Comparison of ENCODE assay signal across 16 cellular contexts in genomic region chr11:33060271-33060670, GRCh38. TPM values are rescaled to one million over a fixed set of nuclear protein-coding genes. Genes with fewer than 3 reads are reported as not detected.
DNase-seq lines count a peak whose midpoint lies in the region; ATAC-seq lines count a peak whose summit lies in the region.
"Had no signal": no experiment of that assay in that cellular context is flagged by ENCODE, and none has a peak within 500 bp of the region (broad histone marks: within the 10 kb centered on the region; RNA-seq: fewer than 3 reads in every experiment).

No MANE protein-coding gene starts in this region.

- no peak overlapping the region for H2AK5ac ChIP-seq in mesendoderm (ENCODE audit: low read length)

- H3K36me3 ChIP-seq in mesendoderm (ENCODE audit: control insufficient read depth, insufficient read depth, low read length) = peaks cover 5% of the 10 kb centered on the region

- no CpG with 5 or more reads among the region's 3 CpGs for WGBS in mesendoderm (ENCODE audit: extremely low coverage, insufficient coverage, low lambda C conversion rate)

- peaks cover 6% of the 10 kb centered on the region for H3K36me3 Mint-ChIP-seq in T-helper 17 cell (ENCODE audit: low read depth)

- H2BK15ac ChIP-seq in mesendoderm (replicated peaks; ENCODE audit: low read depth) = no peak overlapping the region

- no peak overlapping the region for H2BK120ac ChIP-seq in mesendoderm (ENCODE audit: low read depth, low read length)

- H3K27ac Mint-ChIP-seq in stimulated activated naive CD8-positive, alpha-beta T cell treated with anti-CD3 and anti-CD28 coated beads, Interleukin-15, amount 100 ng/mL, for 72 hours = peak overlapping the region; percentile 15 to 59
- no peak overlapping the region for H3K27ac Mint-ChIP-seq in T-helper 17 cell
- H3K27ac Mint-ChIP-seq: activated T-helper 1 cell treated with anti-CD3 and anti-CD28 coated beads, Interleukin-12 subunit alpha, Interleukin-12 subunit beta, Interleukin-2, Interleukin-4 antibody, amounts not matched to agents 30 ng/mL and 10 ng/mL and 1 ng/mL, durations not matched to agents 14 hours and 24 hours and 36 hours had no signal

- no peak overlapping the region for H4K5ac ChIP-seq in mesendoderm (ENCODE audit: low read length)

- peak overlapping the region; percentile 34 for H3K56ac ChIP-seq in mesendoderm (ENCODE audit: low read length)

- no peak overlapping the region for H3K27ac ChIP-seq in mesendoderm (ENCODE audit: low read depth, low read length)
- H3K27ac ChIP-seq: HL-60, spleen, suprapubic skin had no signal

- H3K27me3 Mint-ChIP-seq in stimulated activated naive CD8-positive, alpha-beta T cell treated with anti-CD3 and anti-CD28 coated beads, Interleukin-15, amount 100 ng/mL, for 72 hours = no peaks in the 10 kb centered on the region
- no peaks in the 10 kb centered on the region for H3K27me3 Mint-ChIP-seq in T-helper 17 cell

- no peak overlapping the region for H3K4ac ChIP-seq in mesendoderm (ENCODE audit: low read depth, low read length)

- no peaks in the 10 kb centered on the region for H3K79me1 ChIP-seq in mesendoderm (ENCODE audit: low read length)

- DNase-seq in stimulated activated naive CD8-positive, alpha-beta T cell treated with anti-CD3 and anti-CD28 coated beads, Interleukin-15, amount 100 ng/mL, for 72 hours = no peak
- no peak for DNase-seq in stimulated activated naive CD8-positive, alpha-beta T cell treated with anti-CD3 and anti-CD28 coated beads, Interleukin-15, Interleukin-2, amounts not matched to agents 100 U/mL and 50 U/mL, for 24 hours
- DNase-seq in T-helper 17 cell = no peak
- no peak for DNase-seq in mesendoderm
- no peak for DNase-seq in NCI-H748 (lab: John Stamatoyannopoulos, UW; ENCODE audit: unreplicated experiment)
- DNase-seq in cerebellum (ENCODE audit: low spot score) = no peak
- DNase-seq in stimulated activated CD4-positive, alpha-beta T cell treated with anti-CD3 and anti-CD28 coated beads, Interleukin-1b, Interleukin-23, amount 100 ng/mL, for 48 hours = no peak
- DNase-seq: activated CD4-positive, alpha-beta T cell treated with anti-CD3 and anti-CD28 coated beads for 4 hours; DMS 273 treated with DMSO at 0.1 percent for 48 hours; HCEC 1CT; NCI-H2171 treated with DMSO at 0.1 percent for 48 hours; spleen had no signal

- H3K9me3 Mint-ChIP-seq in stimulated activated naive CD8-positive, alpha-beta T cell treated with anti-CD3 and anti-CD28 coated beads, Interleukin-15, amount 100 ng/mL, for 72 hours = no peaks in the 10 kb centered on the region
- H3K9me3 Mint-ChIP-seq: activated T-helper 1 cell treated with anti-CD3 and anti-CD28 coated beads, Interleukin-12 subunit alpha, Interleukin-12 subunit beta, Interleukin-2, Interleukin-4 antibody, amounts not matched to agents 30 ng/mL and 10 ng/mL and 1 ng/mL, durations not matched to agents 14 hours and 24 hours and 36 hours had no signal

- no peak overlapping the region for H3K18ac ChIP-seq in mesendoderm (ENCODE audit: low read length)

- H3K9me3 ChIP-seq in T-helper 17 cell (ENCODE audit: control insufficient read depth, low read length, poor library complexity, severe bottlenecking) = no peaks in the 10 kb centered on the region
- H3K9me3 ChIP-seq: spleen, suprapubic skin had no signal

- H3K4me2 ChIP-seq in mesendoderm (ENCODE audit: low read length) = no peak overlapping the region

- ATAC-seq in stimulated activated naive CD8-positive, alpha-beta T cell treated with anti-CD3 and anti-CD28 coated beads, Interleukin-15, amount 100 ng/mL, for 72 hours = no peak
- ATAC-seq in stimulated activated naive CD8-positive, alpha-beta T cell treated with anti-CD3 and anti-CD28 coated beads, Interleukin-15, Interleukin-2, amounts not matched to agents 100 U/mL and 50 U/mL, for 24 hours = no peak
- ATAC-seq in T-helper 17 cell (no peak), GM21576 (IDR thresholded peaks at IDR 0.05; ENCODE audit: unreplicated experiment) (no peak)

- no peak overlapping the region for H3K9ac ChIP-seq in mesendoderm (ENCODE audit: low read length)

- H3K27me3 ChIP-seq in mesendoderm (ENCODE audit: insufficient read depth, low read length, poor library complexity) = no peaks in the 10 kb centered on the region
- H3K27me3 ChIP-seq: spleen, suprapubic skin had no signal

- H3K4me1 Mint-ChIP-seq in stimulated activated naive CD8-positive, alpha-beta T cell treated with anti-CD3 and anti-CD28 coated beads, Interleukin-15, amount 100 ng/mL, for 72 hours = peaks cover 55% of the 10 kb centered on the region
- H3K4me1 Mint-ChIP-seq in T-helper 17 cell = peaks cover 11% of the 10 kb centered on the region

- no peak overlapping the region for H4K8ac ChIP-seq in mesendoderm (ENCODE audit: low read depth, low read length)

- H3K4me3 ChIP-seq in mesendoderm (ENCODE audit: low read length) = no peak overlapping the region
- H3K4me3 ChIP-seq: spleen, suprapubic skin had no signal

- H3K23ac ChIP-seq in mesendoderm (ENCODE audit: low read length) = no peak overlapping the region

- no peaks in the 10 kb centered on the region for H3K79me2 ChIP-seq in mesendoderm (ENCODE audit: control insufficient read depth, insufficient read depth, low read length)

- no peak overlapping the region for H3K4me3 Mint-ChIP-seq in stimulated activated naive CD8-positive, alpha-beta T cell treated with anti-CD3 and anti-CD28 coated beads, Interleukin-15, amount 100 ng/mL, for 72 hours
- H3K4me3 Mint-ChIP-seq in T-helper 17 cell = peak overlapping the region; percentile 45
- H3K4me3 Mint-ChIP-seq: activated T-helper 1 cell treated with anti-CD3 and anti-CD28 coated beads, Interleukin-12 subunit alpha, Interleukin-12 subunit beta, Interleukin-2, Interleukin-4 antibody, amounts not matched to agents 30 ng/mL and 10 ng/mL and 1 ng/mL, durations not matched to agents 14 hours and 24 hours and 36 hours had no signal

- no peak overlapping the region for H2BK5ac ChIP-seq in mesendoderm (ENCODE audit: low read length)

- no peaks in the 10 kb centered on the region for H3K4me1 ChIP-seq in mesendoderm (ENCODE audit: control insufficient read depth, low read depth, low read length)

RNA-seq across cellular contexts. Expression of gene TCP11L1, which starts 20.9 kb away (rescaled TPM):
- 10 to 100 TPM; 13.6 to 15.0 TPM for total RNA-seq in T-helper 17 cell
- 7.3 TPM for polyA plus RNA-seq in mesendoderm (2013, experiment 1 of 2)
- polyA plus RNA-seq in mesendoderm (2013, experiment 2 of 2) = 7.6 TPM
- total RNA-seq in cerebellum = 31.0 TPM

RNA-seq across cellular contexts. Expression of gene DEPDC7, which starts 44.6 kb away (rescaled TPM):
- under 1 TPM; 0.47 to 0.70 TPM for total RNA-seq in T-helper 17 cell
- polyA plus RNA-seq in mesendoderm (2013, experiment 1 of 2) = 3.2 TPM
- polyA plus RNA-seq in mesendoderm (2013, experiment 2 of 2) = 3.3 TPM
- 7.3 TPM for total RNA-seq in cerebellum
